9 cellular contexts compared by ENCODE assay signal in genomic region chr2:113173563-113174368, GRCh38. TPM values are rescaled to one million over a fixed set of nuclear protein-coding genes. Genes with fewer than 3 reads are reported as not detected.
DNase-seq lines count a peak whose midpoint lies in the region; ATAC-seq and TF ChIP-seq lines count a peak whose summit lies in the region.
"Had no signal": no experiment of that assay in that cellular context is flagged by ENCODE, and none has a peak within 500 bp of the region (broad histone marks: within the 10 kb centered on the region; RNA-seq: fewer than 3 reads in every experiment).

Gene PSD4 (plus strand): TSS chr2:113173971. CDS start chr2:113182457, 8,486 bp downstream.

- H3K9me3 Mint-ChIP-seq in activated naive CD8-positive, alpha-beta T cell (ENCODE audit: low read depth): no peaks in the 10 kb centered on the region

- H3K4me3 Mint-ChIP-seq in activated naive CD8-positive, alpha-beta T cell: peak within 1 kb of the TSS; percentile 96
- H3K4me3 Mint-ChIP-seq: brain had no signal

- H3K36me3 Mint-ChIP-seq in activated naive CD8-positive, alpha-beta T cell: peaks cover 12% of the 10 kb centered on the region
- H3K36me3 Mint-ChIP-seq: brain had no signal

- TF ChIP-seq POLR2A in GM18951 (IDR thresholded peaks at IDR 0.05; ENCODE audit: extremely low read depth, insufficient read depth, insufficient read length): peak; percentile 90

- peaks cover 74% of the 10 kb centered on the region for H3K4me1 Mint-ChIP-seq in activated naive CD8-positive, alpha-beta T cell (ENCODE audit: low read depth)

- H3K27me3 Mint-ChIP-seq in activated naive CD8-positive, alpha-beta T cell: no peaks in the 10 kb centered on the region

- in situ Hi-C loops in GM18951 (cut with MboI; ENCODE audit: low sequenced_read_pairs, unreplicated experiment): no loop called here

- ATAC-seq in HG03108 (IDR thresholded peaks at IDR 0.05; ENCODE audit: unreplicated experiment): peak; percentile 77
- ATAC-seq in stimulated activated naive CD8-positive, alpha-beta T cell treated with anti-CD3 and anti-CD28 coated beads, Interleukin-15, Interleukin-2, amounts not matched to agents 100 U/mL and 50 U/mL, for 24 hours: peak; percentile 91

- DNase-seq in T-helper 1 cell (peak; percentile 75 to 96 (median 82)), mucosa of gallbladder (ENCODE audit: low spot score) (peak; percentile 70), NCI-H1694 (lab: John Stamatoyannopoulos, UW) (no peak), NCI-H1694 treated with DMSO at 0.1 percent for 48 hours (lab: John Stamatoyannopoulos, UW) (no peak)
- peak; percentile 89 for DNase-seq in stimulated activated naive CD8-positive, alpha-beta T cell treated with anti-CD3 and anti-CD28 coated beads, Interleukin-15, Interleukin-2, amounts not matched to agents 100 U/mL and 50 U/mL, for 24 hours

- H3K27ac Mint-ChIP-seq in activated naive CD8-positive, alpha-beta T cell: peak within 1 kb of the TSS; percentile 94

RNA-seq across cellular contexts. Expression of gene PSD4, which starts in this region (rescaled TPM):
- 70.3 TPM for total RNA-seq in mucosa of gallbladder

Comparison
In these comparisons a context has a peak if more than half of its experiments do, and no peak if none do; other contexts are left out.
1. DNase-seq: peak in T-helper 1 cell (5 of 5), mucosa of gallbladder (single experiment) and stimulated activated naive CD8-positive, alpha-beta T cell treated with anti-CD3 and anti-CD28 coated beads, Interleukin-15, Interleukin-2, amounts not matched to agents 100 U/mL and 50 U/mL, for 24 hours (single experiment); none in NCI-H1694 (single experiment) and NCI-H1694 treated with DMSO at 0.1 percent for 48 hours (single experiment).